Comparison of ENCODE assay signal across 21 cellular contexts in genomic region chr15:35218215-35218614, GRCh38.
"Had no signal": no experiment of that assay in that cellular context is flagged by ENCODE, and none has a peak within 500 bp of the region (broad histone marks: within the 10 kb centered on the region; RNA-seq: fewer than 3 reads in every experiment).

No MANE protein-coding gene starts in this region.

- H3K27me3 ChIP-seq: Peyer's patch, SJCRH30 had no signal

- H3K4me1 ChIP-seq: Peyer's patch, SJCRH30 had no signal

- H3K9me3 ChIP-seq: Peyer's patch, SJCRH30, SK-N-SH had no signal

- ATAC-seq: activated CD8-positive, alpha-beta T cell treated with anti-CD3 and anti-CD28 coated beads, Interleukin-2, amount 10 ng/mL, durations not matched to agents 7 days and 5 days had no signal

- H3K27ac ChIP-seq: Peyer's patch, RWPE1, SJCRH30, VCaP had no signal

- H3K9ac ChIP-seq: SK-N-SH had no signal

- DNase-seq: activated CD4-positive, alpha-beta T cell treated with anti-CD3 and anti-CD28 coated beads for 4 hours; activated CD8-positive, alpha-beta memory T cell treated with anti-CD3 and anti-CD28 coated beads, Interleukin-2, amount 50 U/mL, for 48 hours; activated CD8-positive, alpha-beta T cell treated with anti-CD3 and anti-CD28 coated beads, Interleukin-2, amount 10 ng/mL, durations not matched to agents 7 days and 5 days; activated T-cell treated with anti-CD3 and anti-CD28 coated beads, Interleukin-2, amount 50 U/mL, for 1 hour; aorta; central memory CD4-positive, alpha-beta T cell; Karpas-422; NCI-H1048; NCI-H2029; NCI-H2107; NCI-H2171 treated with DMSO at 0.1 percent for 48 hours; NCI-H226; NCI-H526; Peyer's patch; Right ventricle myocardium superior; SJCRH30; SK-N-SH; T-helper 1 cell had no signal

- H3K4me3 ChIP-seq: Peyer's patch, SJCRH30 had no signal

- FAIRE-seq: bronchial epithelial cell had no signal

- H3K36me3 ChIP-seq: Peyer's patch, SJCRH30 had no signal
